ENCODE assay signal across 9 cellular contexts in genomic region chr3:122560680-122561079, GRCh38. TPM values are rescaled to one million over a fixed set of nuclear protein-coding genes. Genes with fewer than 3 reads are reported as not detected.
DNase-seq lines count a peak whose midpoint lies in the region; ATAC-seq and TF ChIP-seq lines count a peak whose summit lies in the region.
"Had no signal": no experiment of that assay in that cellular context is flagged by ENCODE, and none has a peak within 500 bp of the region (broad histone marks: within the 10 kb centered on the region; RNA-seq: fewer than 3 reads in every experiment).

No MANE protein-coding gene starts in this region.

- peak; percentile 65 for TF ChIP-seq CTCF in DOHH2 (IDR thresholded peaks at IDR 0.05; ENCODE audit: low read depth, low read length, poor library complexity, severe bottlenecking)
- peak; percentile 45 to 63 for TF ChIP-seq CTCF in fibroblast of lung (conservative IDR thresholded peaks at IDR 0.05 in 1 of 2, IDR thresholded peaks at IDR 0.05 in 1 of 2; ENCODE audit: low read depth in 1 of 2, low read length in 2 of 2)

- H3K9ac ChIP-seq in fibroblast of lung (ENCODE audit: insufficient read depth, low read length): no peak overlapping the region

- H3K4me1 Mint-ChIP-seq in activated CD8-positive, alpha-beta memory T cell treated with anti-CD3 and anti-CD28 coated beads, Interleukin-2, amount 10 ng/mL, durations not matched to agents 7 days and 5 days: peaks cover 45% of the 10 kb centered on the region

- H3K27ac Mint-ChIP-seq in activated CD8-positive, alpha-beta memory T cell treated with anti-CD3 and anti-CD28 coated beads, Interleukin-2, amount 10 ng/mL, durations not matched to agents 7 days and 5 days: peak overlapping the region; percentile 68
- H3K27ac Mint-ChIP-seq: dendritic cell treated with granulocyte-macrophage colony-stimulating factor and Interleukin-4, amounts not matched to agents 40 ng/mL and 50 ng/mL, for 4 days had no signal

- peaks cover 75% of the 10 kb centered on the region for H3K36me3 Mint-ChIP-seq in activated CD8-positive, alpha-beta memory T cell treated with anti-CD3 and anti-CD28 coated beads, Interleukin-2, amount 10 ng/mL, durations not matched to agents 7 days and 5 days

- H3F3A ChIP-seq in DOHH2 (ENCODE audit: control insufficient read depth, insufficient read depth): peaks cover 3% of the 10 kb centered on the region; the same call in 1 of the 2 replicates

- H3K9me3 Mint-ChIP-seq in activated CD8-positive, alpha-beta memory T cell treated with anti-CD3 and anti-CD28 coated beads, Interleukin-2, amount 10 ng/mL, durations not matched to agents 7 days and 5 days (ENCODE audit: low read depth): no peaks in the 10 kb centered on the region
- H3K9me3 Mint-ChIP-seq: dendritic cell treated with granulocyte-macrophage colony-stimulating factor and Interleukin-4, amounts not matched to agents 40 ng/mL and 50 ng/mL, for 4 days had no signal

- H3K4me2 ChIP-seq in DOHH2 (ENCODE audit: low read length) (no peak overlapping the region), fibroblast of lung (ENCODE audit: extremely low read depth, insufficient read depth, low read length) (no peak overlapping the region)

- H3K27me3 Mint-ChIP-seq in activated CD8-positive, alpha-beta memory T cell treated with anti-CD3 and anti-CD28 coated beads, Interleukin-2, amount 10 ng/mL, durations not matched to agents 7 days and 5 days: no peaks in the 10 kb centered on the region
- H3K27me3 Mint-ChIP-seq: dendritic cell treated with granulocyte-macrophage colony-stimulating factor and Interleukin-4, amounts not matched to agents 40 ng/mL and 50 ng/mL, for 4 days had no signal

- CTCF ChIA-PET in activated CD8-positive, alpha-beta memory T cell treated with anti-CD3 and anti-CD28 coated beads, Interleukin-2, amount 10 ng/mL, durations not matched to agents 7 days and 5 days (lab: Charles Lee): interaction anchor here (0.7 to 10.0 kb wide), 4 partner anchors 12 to 177 kb away, joined by 3 to 145 read pairs (median 4); partner anchors contain the start of genes FAM162A and PARP14

- H3K36me3 ChIP-seq in DOHH2 (ENCODE audit: control insufficient read depth, low read length): no peaks in the 10 kb centered on the region
- H3K36me3 ChIP-seq in fibroblast of lung (ENCODE audit: control insufficient read depth, insufficient read depth, low read length): peaks cover 2% of the 10 kb centered on the region

- H3K4me3 Mint-ChIP-seq in activated CD8-positive, alpha-beta memory T cell treated with anti-CD3 and anti-CD28 coated beads, Interleukin-2, amount 10 ng/mL, durations not matched to agents 7 days and 5 days: peak overlapping the region; percentile 37
- H3K4me3 Mint-ChIP-seq: dendritic cell treated with granulocyte-macrophage colony-stimulating factor and Interleukin-4, amounts not matched to agents 40 ng/mL and 50 ng/mL, for 4 days had no signal

- no peaks in the 10 kb centered on the region for H3K9me3 ChIP-seq in DOHH2 (ENCODE audit: control insufficient read depth, insufficient read depth, low read length)
- H3K9me3 ChIP-seq in fibroblast of lung (ENCODE audit: control insufficient read depth, insufficient read depth, low read depth, low read length): no peaks in the 10 kb centered on the region

- H3K4me3 ChIP-seq in DOHH2 (ENCODE audit: low read length) (no peak overlapping the region), fibroblast of lung (replicated peaks in 1 of 4; ENCODE audit: control extremely low read depth in 1 of 4, insufficient read depth in 1 of 4, low read depth in 3 of 4, low read length in 4 of 4) (no peak overlapping the region)

- H3K27ac ChIP-seq in DOHH2 (ENCODE audit: low read depth, low read length) (no peak overlapping the region), fibroblast of lung (ENCODE audit: insufficient read depth, low read length) (no peak overlapping the region)

- H3K27me3 ChIP-seq in DOHH2 (ENCODE audit: control insufficient read depth, low read length) (no peaks in the 10 kb centered on the region), fibroblast of lung (ENCODE audit: control insufficient read depth, insufficient read depth, low read length) (no peaks in the 10 kb centered on the region)

- peaks cover 17% of the 10 kb centered on the region for H3K4me1 ChIP-seq in DOHH2 (ENCODE audit: control insufficient read depth, low read length)
- H3K4me1 ChIP-seq in fibroblast of lung (ENCODE audit: control insufficient read depth, extremely low read depth, insufficient read depth, low read length): no peaks in the 10 kb centered on the region

- DNase-seq in NCI-H774 (lab: John Stamatoyannopoulos, UW): peak; percentile 25
- DNase-seq in activated CD8-positive, alpha-beta memory T cell treated with anti-CD3 and anti-CD28 coated beads, Interleukin-2, amount 10 ng/mL, durations not matched to agents 7 days and 5 days: peak; percentile 80
- DNase-seq in fibroblast of lung (ENCODE audit: low read depth in 2 of 2): peak; percentile 55 to 79
- DNase-seq in pons (ENCODE audit: low spot score): peak; percentile 58

- H3K9me2 ChIP-seq in DOHH2 (replicated peaks; ENCODE audit: control insufficient read depth, low read length): no peaks in the 10 kb centered on the region

- peak; percentile 42 for ATAC-seq in HG02852 (IDR thresholded peaks at IDR 0.05; ENCODE audit: unreplicated experiment)
- peak; percentile 5 for ATAC-seq in activated CD8-positive, alpha-beta memory T cell treated with anti-CD3 and anti-CD28 coated beads, Interleukin-2, amount 10 ng/mL, durations not matched to agents 7 days and 5 days
- no peak for ATAC-seq in GM21367 (IDR thresholded peaks at IDR 0.05; ENCODE audit: unreplicated experiment)
- no peak for ATAC-seq in GM18870 (IDR thresholded peaks at IDR 0.05; ENCODE audit: unreplicated experiment)

- H4K20me1 ChIP-seq in DOHH2 (ENCODE audit: control insufficient read depth, insufficient read depth, low read depth, low read length) (no peaks in the 10 kb centered on the region), fibroblast of lung (ENCODE audit: control insufficient read depth, extremely low read depth, insufficient read depth, low read length) (no peaks in the 10 kb centered on the region)

- H2AFZ ChIP-seq in fibroblast of lung (ENCODE audit: low read length): no peak overlapping the region

- H3K79me2 ChIP-seq in DOHH2 (ENCODE audit: control insufficient read depth, low read length) (no peaks in the 10 kb centered on the region), fibroblast of lung (ENCODE audit: control insufficient read depth, insufficient read depth, low read length) (peaks cover 16% of the 10 kb centered on the region)

RNA-seq across cellular contexts. Expression of gene PARP9, which starts 3.4 kb away (rescaled TPM):
- 100 to 1,000 TPM in 1 of 2 experiments, 10 to 100 TPM in 1; 91.8 to 147 TPM for total RNA-seq in activated CD8-positive, alpha-beta memory T cell treated with anti-CD3 and anti-CD28 coated beads, Interleukin-2, amount 10 ng/mL, durations not matched to agents 7 days and 5 days
- 44.2 and 56.0 TPM in 2 replicates for total RNA-seq in fibroblast of lung
- 39.2 and 50.0 TPM in 2 replicates for polyA plus RNA-seq in fibroblast of lung
- polyA plus RNA-seq in fibroblast of lung (2012): 22.5 and 26.1 TPM in 2 replicates
- 6.4 and 10.7 TPM in 2 replicates for polyA minus RNA-seq in fibroblast of lung (ENCODE audit: low replicate concordance)

RNA-seq across cellular contexts. Expression of gene DTX3L, which starts 3.5 kb away (rescaled TPM):
- total RNA-seq in activated CD8-positive, alpha-beta memory T cell treated with anti-CD3 and anti-CD28 coated beads, Interleukin-2, amount 10 ng/mL, durations not matched to agents 7 days and 5 days: 100 to 1,000 TPM; 108 to 138 TPM
- 24.4 and 31.9 TPM in 2 replicates for total RNA-seq in fibroblast of lung
- 14.5 and 15.9 TPM in 2 replicates for polyA plus RNA-seq in fibroblast of lung
- polyA plus RNA-seq in fibroblast of lung (2012): 13.7 and 17.6 TPM in 2 replicates
- polyA minus RNA-seq in fibroblast of lung (ENCODE audit: low replicate concordance): 14.6 and 14.7 TPM in 2 replicates

RNA-seq across cellular contexts. Expression of gene PARP15, which starts 16.8 kb away (rescaled TPM):
- total RNA-seq in activated CD8-positive, alpha-beta memory T cell treated with anti-CD3 and anti-CD28 coated beads, Interleukin-2, amount 10 ng/mL, durations not matched to agents 7 days and 5 days: 10 to 100 TPM; 36.1 to 40.6 TPM
- 0.26 and 1.2 TPM in 2 replicates for total RNA-seq in fibroblast of lung
- polyA plus RNA-seq in fibroblast of lung: 0.62 and 0.70 TPM in 2 replicates
- polyA plus RNA-seq in fibroblast of lung (2012): 0.20 and 0.23 TPM in 2 replicates
- polyA minus RNA-seq in fibroblast of lung (ENCODE audit: low replicate concordance): not detected in 2 replicates

RNA-seq across cellular contexts. Expression of gene KPNA1, which starts 45.9 kb away (rescaled TPM):
- total RNA-seq in activated CD8-positive, alpha-beta memory T cell treated with anti-CD3 and anti-CD28 coated beads, Interleukin-2, amount 10 ng/mL, durations not matched to agents 7 days and 5 days: 10 to 100 TPM; 45.2 to 65.6 TPM
- 21.3 and 23.9 TPM in 2 replicates for total RNA-seq in fibroblast of lung
- polyA plus RNA-seq in fibroblast of lung: 54.5 and 56.0 TPM in 2 replicates
- 39.3 and 45.3 TPM in 2 replicates for polyA plus RNA-seq in fibroblast of lung (2012)
- 85.4 and 87.8 TPM in 2 replicates for polyA minus RNA-seq in fibroblast of lung (ENCODE audit: low replicate concordance)

Comparison
In these comparisons a context has a peak if more than half of its experiments do, and no peak if none do; other contexts are left out.
1. ATAC-seq: peak in HG02852 (single experiment) and activated CD8-positive, alpha-beta memory T cell treated with anti-CD3 and anti-CD28 coated beads, Interleukin-2, amount 10 ng/mL, durations not matched to agents 7 days and 5 days (single experiment); none in GM21367 (single experiment) and GM18870 (single experiment).
2. DNase-seq: peak in every context shown above with its lines; median percentile 80 in activated CD8-positive, alpha-beta memory T cell treated with anti-CD3 and anti-CD28 coated beads, Interleukin-2, amount 10 ng/mL, durations not matched to agents 7 days and 5 days; 67 in fibroblast of lung; 58 in pons; 25 in NCI-H774.
3. RNA of gene PARP15, which starts 16.8 kb away (total RNA-seq): 36.1 to 40.6 TPM in activated CD8-positive, alpha-beta memory T cell treated with anti-CD3 and anti-CD28 coated beads, Interleukin-2, amount 10 ng/mL, durations not matched to agents 7 days and 5 days; 0.26 to 1.2 TPM in fibroblast of lung; every median in the first group is over 10 times any median in the second.